Comparison of ENCODE assay signal across 16 cellular contexts in genomic region chr17:74427763-74428153, GRCh38. TPM values are rescaled to one million over a fixed set of nuclear protein-coding genes. Genes with fewer than 3 reads are reported as not detected.
DNase-seq lines count a peak whose midpoint lies in the region; ATAC-seq and TF ChIP-seq lines count a peak whose summit lies in the region.
"Had no signal": no experiment of that assay in that cellular context is flagged by ENCODE, and none has a peak within 500 bp of the region (broad histone marks: within the 10 kb centered on the region; RNA-seq: fewer than 3 reads in every experiment).

No MANE protein-coding gene starts in this region.

- H3K4me1 ChIP-seq in NT2/D1 (ENCODE audit: insufficient read depth, insufficient read length) (peaks cover 22% of the 10 kb centered on the region), mesenchymal stem cell (ENCODE audit: control insufficient read depth, insufficient read depth, low read depth, low read length) (peaks cover 40% of the 10 kb centered on the region), suprapubic skin (peaks cover 67% of the 10 kb centered on the region)
- H3K4me1 ChIP-seq: foreskin keratinocyte had no signal

- no peak overlapping the region for H3K23ac ChIP-seq in mesenchymal stem cell (ENCODE audit: low read length in 2 of 2)

- H3K4ac ChIP-seq in mesenchymal stem cell (ENCODE audit: low read depth in 1 of 2, low read length in 2 of 2) = no peak overlapping the region

- H4K91ac ChIP-seq in mesenchymal stem cell (ENCODE audit: low read length) = no peak overlapping the region

- H3K36me3 ChIP-seq in NT2/D1 (ENCODE audit: insufficient read depth, insufficient read length, low read length) (peaks cover 33% of the 10 kb centered on the region), mesenchymal stem cell (ENCODE audit: control insufficient read depth in 1 of 2, insufficient read depth in 2 of 2, low read depth in 1 of 2, low read length in 2 of 2) (no peaks in the 10 kb centered on the region), suprapubic skin (no peaks in the 10 kb centered on the region)
- H3K36me3 ChIP-seq: brain microvascular endothelial cell, tibial nerve had no signal

- H3K9ac ChIP-seq in NT2/D1 (ENCODE audit: insufficient read length, low read depth) (peak overlapping the region; percentile 27), mesenchymal stem cell (ENCODE audit: low read length) (no peak overlapping the region)

- H3K4me3 ChIP-seq in NT2/D1 (ENCODE audit: insufficient read length, low read depth) = no peak overlapping the region
- H3K4me3 ChIP-seq in mesenchymal stem cell (ENCODE audit: insufficient read depth in 1 of 2, low read depth in 1 of 2, low read length in 2 of 2) = no peak overlapping the region
- no peak overlapping the region for H3K4me3 ChIP-seq in suprapubic skin
- H3K4me3 ChIP-seq: tibial nerve had no signal

- H3K18ac ChIP-seq in mesenchymal stem cell (ENCODE audit: low read depth in 1 of 2, low read length in 2 of 2) = no peak overlapping the region

- no peak overlapping the region for H2BK15ac ChIP-seq in mesenchymal stem cell (ENCODE audit: low read depth, poor library complexity, severe bottlenecking)

- TF ChIP-seq POLR2A in suprapubic skin (IDR thresholded peaks at IDR 0.05) = no peak

- ATAC-seq in HG02840 (IDR thresholded peaks at IDR 0.05; ENCODE audit: low FRiP score, unreplicated experiment) = no peak
- ATAC-seq: foreskin keratinocyte had no signal

- no peak overlapping the region for H2BK5ac ChIP-seq in mesenchymal stem cell (ENCODE audit: low read depth, low read length, poor library complexity, severe bottlenecking)

- DNase-seq in NT2/D1 (ENCODE audit: low read depth, low spot score) (no peak), mesenchymal stem cell (no peak), suprapubic skin (ENCODE audit: low spot score in 2 of 2) (no peak), AML-193 (lab: John Stamatoyannopoulos, UW) (no peak), pons (ENCODE audit: low spot score) (no peak)
- no peak for DNase-seq in stimulated activated naive CD4-positive, alpha-beta T cell treated with Interleukin-2 at 50 U/mL for 16 hours (lab: John Stamatoyannopoulos, UW)
- DNase-seq: brain microvascular endothelial cell; DMS79 treated with DMSO at 0.1 percent for 48 hours; NCI-H2107; NCI-H748 treated with DMSO at 0.1 percent for 48 hours; stimulated activated CD4-positive, alpha-beta T cell treated with anti-CD3 and anti-CD28 coated beads, Interleukin-2, amount 100 ng/mL, for 24 hours had no signal

- H2BK120ac ChIP-seq in mesenchymal stem cell (ENCODE audit: low read depth, low read length) = no peak overlapping the region

- H2BK12ac ChIP-seq in mesenchymal stem cell (ENCODE audit: low read length in 2 of 2) = no peak overlapping the region

- H2AFZ ChIP-seq in mesenchymal stem cell (ENCODE audit: low read depth, low read length) = no peak overlapping the region

- H3K27ac ChIP-seq in cingulate gyrus (ENCODE audit: low read depth, low read length) (peak overlapping the region; percentile 32), mesenchymal stem cell (ENCODE audit: low read length, poor library complexity, severe bottlenecking) (peak overlapping the region; percentile 63), suprapubic skin (peak overlapping the region; percentile 70)
- H3K27ac ChIP-seq: brain microvascular endothelial cell, foreskin keratinocyte had no signal

- H3K79me1 ChIP-seq in mesenchymal stem cell (replicated peaks; ENCODE audit: low read length, poor library complexity, severe bottlenecking) = no peaks in the 10 kb centered on the region

- TF ChIP-seq EP300 in suprapubic skin (IDR thresholded peaks at IDR 0.05) = no peak

- peak overlapping the region; percentile 70 for H2AK5ac ChIP-seq in mesenchymal stem cell (ENCODE audit: low read length, severe bottlenecking)

- H3K27me3 ChIP-seq in NT2/D1 (ENCODE audit: insufficient read depth, insufficient read length) (no peaks in the 10 kb centered on the region), mesenchymal stem cell (ENCODE audit: control insufficient read depth in 1 of 2, insufficient read depth in 1 of 2, low read length in 2 of 2) (peaks cover 0 to 39% of the 10 kb centered on the region in 2 experiments), suprapubic skin (peaks cover 31% of the 10 kb centered on the region)

- 86% methylated on average over 3 of the region's 6 CpGs for WGBS in mesenchymal stem cell
- WGBS in suprapubic skin = 58% methylated on average over 5 of the region's 6 CpGs

- no peak overlapping the region for H3K14ac ChIP-seq in mesenchymal stem cell (ENCODE audit: low read length in 2 of 2)

- TF ChIP-seq CTCF in suprapubic skin (IDR thresholded peaks at IDR 0.05) = no peak

- H3K4me2 ChIP-seq in mesenchymal stem cell (ENCODE audit: low read length, poor library complexity, severe bottlenecking) = no peak overlapping the region

- H3K9me3 ChIP-seq in NT2/D1 (ENCODE audit: insufficient read depth, low read length) = peaks cover 5% of the 10 kb centered on the region; the same call in 1 of the 2 replicates
- no peaks in the 10 kb centered on the region for H3K9me3 ChIP-seq in mesenchymal stem cell (ENCODE audit: control insufficient read depth, low read length)
- no peaks in the 10 kb centered on the region for H3K9me3 ChIP-seq in suprapubic skin
- H3K9me3 ChIP-seq: tibial nerve had no signal

- H4K8ac ChIP-seq in mesenchymal stem cell (ENCODE audit: low read length) = no peak overlapping the region

RNA-seq across cellular contexts. Expression of gene GPRC5C, which starts 4.1 kb away (rescaled TPM):
- polyA plus RNA-seq in mesenchymal stem cell (2013, experiment 1 of 2) = 5.3 TPM
- 5.1 TPM for polyA plus RNA-seq in mesenchymal stem cell (2013, experiment 2 of 2)
- total RNA-seq in suprapubic skin = 100 to 1,000 TPM in 1 of 4 donors, 10 to 100 TPM in 3; 72.0 to 106 (median 91.5) TPM

RNA-seq across cellular contexts. Expression of gene CD300A, which starts 38.7 kb away (rescaled TPM):
- polyA plus RNA-seq in mesenchymal stem cell (2013, experiment 1 of 2) = not detected
- polyA plus RNA-seq in mesenchymal stem cell (2013, experiment 2 of 2) = not detected
- 1 to 10 TPM; 1.4 to 6.3 (median 2.9) TPM for total RNA-seq in suprapubic skin
- total RNA-seq: endodermal cell, foreskin keratinocyte had no signal
- polyA plus RNA-seq: foreskin keratinocyte had no signal
